In genomic region chr17:44707755-44708400, GRCh38 we compare ENCODE assay signal across 10 cellular contexts. TPM values are rescaled to one million over a fixed set of nuclear protein-coding genes. Genes with fewer than 3 reads are reported as not detected.
A peak's percentile ranks its signal among the peaks of the same experiment; 100 is the strongest.
DNase-seq lines count a peak whose midpoint lies in the region; ATAC-seq, FAIRE-seq and TF ChIP-seq lines count a peak whose summit lies in the region.
"Had no signal": no experiment of that assay in that cellular context is flagged by ENCODE, and none has a peak within 500 bp of the region (broad histone marks: within the 10 kb centered on the region; RNA-seq: fewer than 3 reads in every experiment).

No MANE protein-coding gene starts in this region.

- H3K4me2 ChIP-seq in K562 (ENCODE audit: insufficient read depth, low read length), result peak overlapping the region; percentile 97

- no peaks in the 10 kb centered on the region for H3K9me3 ChIP-seq in K562 (replicated peaks; ENCODE audit: control insufficient read depth, insufficient read depth, low read depth, low read length)
- H3K9me3 ChIP-seq in liver (ENCODE audit: control insufficient read depth in 4 of 4, low read length in 3 of 4), result no peaks in the 10 kb centered on the region

- TF ChIP-seq CTCF in K562 (IDR thresholded peaks at IDR 0.05 in 2 of 3, conservative IDR thresholded peaks at IDR 0.05 in 1 of 3; ENCODE audit: insufficient read depth in 2 of 3, low read depth in 1 of 3, low read length in 3 of 3) (no peak), liver (IDR thresholded peaks at IDR 0.05; ENCODE audit: low read depth, low read length, missing input control) (no peak)

- H3K27me3 ChIP-seq in K562 (ENCODE audit: control insufficient read depth in 2 of 2, insufficient read depth in 2 of 2, low read length in 2 of 2) (no peaks in the 10 kb centered on the region), liver (ENCODE audit: control insufficient read depth in 4 of 4, insufficient read depth in 4 of 4, low read length in 3 of 4) (no peaks in the 10 kb centered on the region)

- no peaks in the 10 kb centered on the region for H3K9me1 ChIP-seq in K562 (ENCODE audit: control insufficient read depth, insufficient read depth, low read length)

- DNase-seq in Right ventricle myocardium superior, result no peak
- DNase-seq in Right ventricle myocardium inferior (ENCODE audit: missing footprints), result no peak
- peak; percentile 27 to 48 (median 32) for DNase-seq in K562 (ENCODE audit: extremely low read depth in 1 of 4, low spot score in 3 of 4)
- DNase-seq in H4 (ENCODE audit: low spot score), result no peak
- DNase-seq in NCI-H2107 treated with DMSO at 0.1 percent for 48 hours (lab: John Stamatoyannopoulos, UW; ENCODE audit: unreplicated experiment), result no peak
- DNase-seq in cortex of kidney (lab: John Stamatoyannopoulos, UW), result no peak

- WGBS in K562 (ENCODE audit: insufficient coverage, low coverage, missing lambda C conversion rate), result 2% methylated on average over 4 of the region's 4 CpGs
- WGBS in liver, result 37% methylated on average over 4 of the region's 4 CpGs
- WGBS in urinary bladder, result 29% methylated on average over 4 of the region's 4 CpGs

- H3K4me1 ChIP-seq in K562 (replicated peaks in 1 of 2; ENCODE audit: control insufficient read depth in 2 of 2, insufficient read depth in 2 of 2, low read length in 2 of 2) (peaks cover 8 to 10% of the 10 kb centered on the region in 2 experiments; a peak in 4 of 5 replicates), liver (ENCODE audit: control insufficient read depth in 4 of 4, insufficient read depth in 4 of 4, low read length in 3 of 4) (peaks cover 5 to 18% (median 13%) of the 10 kb centered on the region in 4 donors), urinary bladder (ENCODE audit: insufficient read depth) (no peaks in the 10 kb centered on the region)

- peak overlapping the region; percentile 83 for H2AFZ ChIP-seq in K562 (ENCODE audit: low read depth, low read length)

- intact Hi-C loops in Right ventricle myocardium superior (cut with DNase I) (no loop called here), Right ventricle myocardium inferior (cut with DNase I) (no loop called here), K562 (cut with micrococcal nuclease) (no loop called here)

- in situ Hi-C loops in K562 (cut with MboI), result no loop called here

- CTCF ChIA-PET in K562 (lab: Yijun Ruan, JAX; ENCODE audit: low intra/inter-chr PET ratio), result no interaction called here

- TF ChIP-seq RAD21 in K562 (CRISPR knock-in tag; conservative IDR thresholded peaks at IDR 0.05 in 1 of 2, IDR thresholded peaks at IDR 0.05 in 1 of 2) (no peak), liver (IDR thresholded peaks at IDR 0.05) (no peak)

- TF ChIP-seq EP300 in K562 (IDR thresholded peaks at IDR 0.05; ENCODE audit: low read length), result no peak

- H3K9ac ChIP-seq in K562 (ENCODE audit: insufficient read depth in 1 of 2, low read depth in 2 of 2, low read length in 2 of 2) (peak overlapping the region in 1 of 2 experiments; percentile 81; a peak in 3 of 4 replicates), liver (ENCODE audit: low read depth in 1 of 2, low read length in 2 of 2) (peak overlapping the region in 1 of 2 donors; percentile 29)

- peak; percentile 60 for FAIRE-seq in K562 (lab: Jason Lieb, UNC)

- H3K4me3 ChIP-seq in K562 (peak overlapping the region; percentile 64), liver (ENCODE audit: low read depth in 1 of 3, low read length in 3 of 3) (peak overlapping the region; percentile 74 to 96 (median 95)), urinary bladder (ENCODE audit: low read depth, low read length) (peak overlapping the region; percentile 70)

- BruUV-seq in K562 (replicated peaks; lab: Mats Ljungman, UMichigan), result TSS peak; percentile 77

- H4K20me1 ChIP-seq in K562 (replicated peaks; ENCODE audit: control insufficient read depth, insufficient read depth, low read length), result no peaks in the 10 kb centered on the region

- H3K36me3 ChIP-seq in K562 (ENCODE audit: control insufficient read depth, insufficient read depth, low read length) (peaks cover 2% of the 10 kb centered on the region; the same call in 1 of the 3 replicates), liver (ENCODE audit: control insufficient read depth in 4 of 4, insufficient read depth in 3 of 4, low read depth in 1 of 4, low read length in 3 of 4) (no peaks in the 10 kb centered on the region), urinary bladder (ENCODE audit: insufficient read depth) (no peaks in the 10 kb centered on the region)

- H3K27ac ChIP-seq in K562 (ENCODE audit: extremely low read depth, low read depth, low read length) (peak overlapping the region; percentile 83), liver (ENCODE audit: low read depth in 1 of 2, low read length in 2 of 2) (peak overlapping the region in 1 of 2 donors; percentile 32), urinary bladder (ENCODE audit: low read depth) (peak overlapping the region; percentile 48)

- POLR2A ChIA-PET in K562 (lab: Yijun Ruan, JAX), result interaction anchor here (0.6 to 1.2 kb wide), 3 partner anchors 18 to 607 kb away, joined by 3 to 4 read pairs (median 3); partner anchors contain the start of gene CCDC43

- ATAC-seq in Right ventricle myocardium superior (ENCODE audit: poor library complexity) (peak; percentile 6), Right ventricle myocardium inferior (no peak), K562 (peak; percentile 19; the same call in 1 of the 3 replicates)

- no peak for TF ChIP-seq POLR2A in K562 (conservative IDR thresholded peaks at IDR 0.05)

- peaks cover 22% of the 10 kb centered on the region for H3K79me2 ChIP-seq in K562 (ENCODE audit: control insufficient read depth, insufficient read depth, low read length)

RNA-seq across cellular contexts. Expression of gene DBF4B, which starts 0.6 kb away (rescaled TPM):
- 5.0 TPM for total RNA-seq in Right ventricle myocardium superior
- total RNA-seq in Right ventricle myocardium inferior, result 3.8 TPM
- 70.0 and 132 TPM in 2 replicates for total RNA-seq in K562 (2011; cell fraction: chromatin; rRNA removed; ENCODE audit: low replicate concordance)
- total RNA-seq in K562 (2011; cell fraction: nucleolus; rRNA removed), result 61.5 and 66.2 TPM in 2 replicates
- total RNA-seq in K562 (2011; cell fraction: nucleoplasm; rRNA removed), result 79.9 and 98.9 TPM in 2 replicates
- 13.0 and 13.7 TPM in 2 replicates for total RNA-seq in K562 (2014; rRNA removed)
- 12.3 and 12.5 TPM in 2 replicates for total RNA-seq in K562 (2014; rRNA removed; fragmentation: Illumina TruSeq; extraction: Trizol)
- total RNA-seq in K562 (2015; rRNA removed; fragmentation: Illumina TruSeq; extraction: Trizol), result 11.8 and 14.6 TPM in 2 replicates
- 24.0 and 26.9 TPM in 2 replicates for total RNA-seq in K562 (2021)
- 21.8 and 26.8 TPM in 2 replicates for polyA plus RNA-seq in K562 (2011; rRNA removed)
- polyA plus RNA-seq in K562 (2011; cell fraction: cytosol; rRNA removed), result 15.8 and 20.4 TPM in 2 replicates
- polyA plus RNA-seq in K562 (2011; cell fraction: nucleus; rRNA removed), result 47.2 and 70.7 TPM in 2 replicates
- polyA plus RNA-seq in K562 (2012), result 16.1 and 24.5 TPM in 2 replicates
- 26.6 and 27.4 TPM in 2 replicates for polyA plus RNA-seq in K562 (2014; fragmentation: Illumina TruSeq; extraction: Trizol)
- 1 to 10 TPM; 2.5 to 2.9 TPM for polyA plus RNA-seq in K562 (2014; fragmentation: Nextera tagmentation; extraction: Ambion mirVana)
- 20.4 and 21.7 TPM in 2 replicates for polyA plus RNA-seq in K562 (2014; rRNA removed)
- polyA minus RNA-seq in K562 (2011; rRNA and poly(A)+ RNA removed), result 13.6 and 14.5 TPM in 2 replicates
- 9.8 and 13.2 TPM in 2 replicates for polyA minus RNA-seq in K562 (2011; cell fraction: cytosol; rRNA and poly(A)+ RNA removed)
- 11.0 and 11.4 TPM in 2 replicates for polyA minus RNA-seq in K562 (2011; cell fraction: nucleus; rRNA and poly(A)+ RNA removed)
- total RNA-seq in liver, result 1 to 10 TPM; 1.3 to 4.5 TPM
- under 1 TPM; 0.44 to 0.84 TPM for polyA plus RNA-seq in liver
- total RNA-seq in urinary bladder, result 7.1 TPM
- 7.2 TPM for polyA plus RNA-seq in urinary bladder
- total RNA-seq in H4 (2014; rRNA removed; shearing (Covaris generic)), result 8.7 and 9.2 TPM in 2 replicates

RNA-seq across cellular contexts. Expression of gene CCDC43, which starts 18.3 kb away (rescaled TPM):
- total RNA-seq in Right ventricle myocardium superior (26.4 TPM), Right ventricle myocardium inferior (25.6 TPM), K562 (2014; rRNA removed) (25.0 and 29.2 TPM in 2 replicates), K562 (2014; rRNA removed; fragmentation: Illumina TruSeq; extraction: Trizol) (40.7 and 46.9 TPM in 2 replicates), K562 (2015; rRNA removed; fragmentation: Illumina TruSeq; extraction: Trizol) (39.2 and 42.3 TPM in 2 replicates), K562 (2021) (22.9 and 23.6 TPM in 2 replicates), liver (1 to 10 TPM; 7.7 to 8.6 TPM), urinary bladder (27.4 TPM)
- total RNA-seq in K562 (2011; cell fraction: chromatin; rRNA removed; ENCODE audit: low replicate concordance), result 7.6 and 17.2 TPM in 2 replicates
- 4.7 and 5.1 TPM in 2 replicates for total RNA-seq in K562 (2011; cell fraction: nucleolus; rRNA removed)
- total RNA-seq in K562 (2011; cell fraction: nucleoplasm; rRNA removed), result 9.2 and 14.0 TPM in 2 replicates
- polyA plus RNA-seq in K562 (2011; rRNA removed) (11.8 and 16.8 TPM in 2 replicates), K562 (2014; fragmentation: Illumina TruSeq; extraction: Trizol) (29.1 and 35.1 TPM in 2 replicates), K562 (2014; fragmentation: Nextera tagmentation; extraction: Ambion mirVana) (10 to 100 TPM; 11.7 to 13.7 TPM), K562 (2014; rRNA removed) (21.8 and 25.9 TPM in 2 replicates), liver (1 to 10 TPM; 4.5 to 5.7 TPM), urinary bladder (10.8 TPM)
- 2.1 and 5.0 TPM in 2 replicates for polyA plus RNA-seq in K562 (2011; cell fraction: cytosol; rRNA removed)
- polyA plus RNA-seq in K562 (2011; cell fraction: nucleus; rRNA removed), result 5.3 and 5.8 TPM in 2 replicates
- polyA plus RNA-seq in K562 (2012), result 15.3 and 17.8 TPM in 2 replicates
- polyA minus RNA-seq in K562 (2011; rRNA and poly(A)+ RNA removed), result 39.5 and 40.0 TPM in 2 replicates
- 5.7 and 12.8 TPM in 2 replicates for polyA minus RNA-seq in K562 (2011; cell fraction: cytosol; rRNA and poly(A)+ RNA removed)
- polyA minus RNA-seq in K562 (2011; cell fraction: nucleus; rRNA and poly(A)+ RNA removed), result 4.6 and 10.1 TPM in 2 replicates
- 30.8 and 46.6 TPM in 2 replicates for total RNA-seq in H4 (2014; rRNA removed; shearing (Covaris generic))

RNA-seq across cellular contexts. Expression of gene ADAM11, which starts 50.9 kb away (rescaled TPM):
- total RNA-seq in Right ventricle myocardium superior (18.5 TPM), Right ventricle myocardium inferior (20.0 TPM), K562 (2014; rRNA removed) (0.14 and 0.41 TPM in 2 replicates), K562 (2014; rRNA removed; fragmentation: Illumina TruSeq; extraction: Trizol) (not detected in 2 replicates), K562 (2015; rRNA removed; fragmentation: Illumina TruSeq; extraction: Trizol) (0.04 TPM in 2 replicates), K562 (2021) (0.18 and 0.31 TPM in 2 replicates), liver (1 to 10 TPM in 1 of 2 donors, under 1 TPM in 1; 0.08 to 1.1 TPM), urinary bladder (1.9 TPM)
- total RNA-seq in K562 (2011; cell fraction: chromatin; rRNA removed; ENCODE audit: low replicate concordance), result 1.0 and 1.4 TPM in 2 replicates
- 1.6 and 2.0 TPM in 2 replicates for total RNA-seq in K562 (2011; cell fraction: nucleolus; rRNA removed)
- 0.22 and 0.76 TPM in 2 replicates for total RNA-seq in K562 (2011; cell fraction: nucleoplasm; rRNA removed)
- polyA plus RNA-seq in K562 (2011; rRNA removed) (0.15 and 0.23 TPM in 2 replicates), K562 (2014; fragmentation: Illumina TruSeq; extraction: Trizol) (0.08 and 0.10 TPM in 2 replicates), K562 (2014; fragmentation: Nextera tagmentation; extraction: Ambion mirVana) (under 1 TPM in 1 of 2 experiments, not detected in 1; 0.01 TPM), K562 (2014; rRNA removed) (0.17 and 0.84 TPM in 2 replicates), liver (under 1 TPM in 1 of 2 donors, not detected in 1; 0.06 TPM), urinary bladder (0.81 TPM)
- 0.13 and 0.16 TPM in 2 replicates for polyA plus RNA-seq in K562 (2011; cell fraction: cytosol; rRNA removed)
- polyA plus RNA-seq in K562 (2011; cell fraction: nucleus; rRNA removed), result 1.7 and 1.8 TPM in 2 replicates
- 0.22 and 0.30 TPM in 2 replicates for polyA plus RNA-seq in K562 (2012)
- 0.06 and 0.39 TPM in 2 replicates for polyA minus RNA-seq in K562 (2011; rRNA and poly(A)+ RNA removed)
- not detected in 2 replicates for polyA minus RNA-seq in K562 (2011; cell fraction: cytosol; rRNA and poly(A)+ RNA removed)
- 0.27 and 0.44 TPM in 2 replicates for polyA minus RNA-seq in K562 (2011; cell fraction: nucleus; rRNA and poly(A)+ RNA removed)
- 1.4 and 2.3 TPM in 2 replicates for total RNA-seq in H4 (2014; rRNA removed; shearing (Covaris generic))

RNA-seq across cellular contexts. Expression of gene MEIOC, which starts 51.6 kb away (rescaled TPM):
- not detected for total RNA-seq in Right ventricle myocardium superior
- total RNA-seq in Right ventricle myocardium inferior, result 0.11 TPM
- total RNA-seq in K562 (2011; cell fraction: chromatin; rRNA removed; ENCODE audit: low replicate concordance), result not detected in 2 replicates
- not detected in 2 replicates for total RNA-seq in K562 (2011; cell fraction: nucleolus; rRNA removed)
- not detected in 2 replicates for total RNA-seq in K562 (2011; cell fraction: nucleoplasm; rRNA removed)
- 0.05 TPM in 1 of 2 replicates, not detected in the other for total RNA-seq in K562 (2014; rRNA removed)
- not detected in 2 replicates for total RNA-seq in K562 (2014; rRNA removed; fragmentation: Illumina TruSeq; extraction: Trizol)
- total RNA-seq in K562 (2015; rRNA removed; fragmentation: Illumina TruSeq; extraction: Trizol), result not detected in 2 replicates
- total RNA-seq in K562 (2021), result not detected in 2 replicates
- not detected in 2 replicates for polyA plus RNA-seq in K562 (2011; rRNA removed)
- polyA plus RNA-seq in K562 (2011; cell fraction: cytosol; rRNA removed), result 0.01 TPM in 1 of 2 replicates, not detected in the other
- polyA plus RNA-seq in K562 (2011; cell fraction: nucleus; rRNA removed), result 0.11 TPM in 1 of 2 replicates, not detected in the other
- polyA plus RNA-seq in K562 (2012), result 0.04 and 0.07 TPM in 2 replicates
- 0.04 TPM in 1 of 2 replicates, not detected in the other for polyA plus RNA-seq in K562 (2014; fragmentation: Illumina TruSeq; extraction: Trizol)
- under 1 TPM; 0.07 to 0.23 TPM for polyA plus RNA-seq in K562 (2014; fragmentation: Nextera tagmentation; extraction: Ambion mirVana)
- polyA plus RNA-seq in K562 (2014; rRNA removed), result not detected in 2 replicates
- not detected in 2 replicates for polyA minus RNA-seq in K562 (2011; rRNA and poly(A)+ RNA removed)
- polyA minus RNA-seq in K562 (2011; cell fraction: cytosol; rRNA and poly(A)+ RNA removed), result not detected in 2 replicates
- not detected in 2 replicates for polyA minus RNA-seq in K562 (2011; cell fraction: nucleus; rRNA and poly(A)+ RNA removed)
- not detected for total RNA-seq in liver
- under 1 TPM in 1 of 2 donors, not detected in 1; 0.31 TPM for polyA plus RNA-seq in liver
- not detected for total RNA-seq in urinary bladder
- 0.05 TPM for polyA plus RNA-seq in urinary bladder
- total RNA-seq in H4 (2014; rRNA removed; shearing (Covaris generic)), result 13.7 and 16.4 TPM in 2 replicates
- total RNA-seq: dermis microvascular lymphatic vessel endothelial cell, G401 had no signal

Comparison
In these comparisons a context has a peak if more than half of its experiments do, and no peak if none do; other contexts are left out.
1. DNase-seq: peak in K562 (4 of 4); none in Right ventricle myocardium superior (single experiment), Right ventricle myocardium inferior (single experiment), H4 (single experiment), NCI-H2107 treated with DMSO at 0.1 percent for 48 hours (single experiment) and cortex of kidney (single experiment).
2. Peak in every context shown above with its lines, with median percentiles within 50 percentile points of each other: H3K4me3 ChIP-seq.